In genomic region chr2:175593686-175594525, GRCh38 we compare ENCODE assay signal across 7 cellular contexts.
A peak's percentile ranks its signal among the peaks of the same experiment; 100 is the strongest.
DNase-seq lines count a peak whose midpoint lies in the region; ATAC-seq and TF ChIP-seq lines count a peak whose summit lies in the region.
"Not testable (repeated sequence)": the region's sequence is repeated elsewhere in the genome, so short reads cannot be mapped to it uniquely, and the experiment has no call there.

No MANE protein-coding gene starts in this region.

- peak overlapping the region; percentile 15; the same call in 1 of the 2 replicates for H3K27ac ChIP-seq in GM23338 (ENCODE audit: low read depth)
- H3K27ac ChIP-seq in endodermal cell (ENCODE audit: low read depth, low read length); rectal smooth muscle tissue (ENCODE audit: low read depth, low read length): not testable (repeated sequence)

- not testable (repeated sequence) for H3K36me3 ChIP-seq in GM23338 (ENCODE audit: insufficient read depth); endodermal cell (ENCODE audit: control insufficient read depth, insufficient read depth, low read length); iPS-15b (ENCODE audit: control insufficient read depth, insufficient read depth, low read length); rectal smooth muscle tissue (ENCODE audit: control insufficient read depth, insufficient read depth, low read length)

- not testable (repeated sequence) for H4K20me1 ChIP-seq in GM23338 (replicated peaks; ENCODE audit: insufficient read depth)

- peak overlapping the region; percentile 64 for H3K4me3 Mint-ChIP-seq in GM23338
- H3K4me3 Mint-ChIP-seq in endodermal cell = peak overlapping the region; percentile 84
- H3K4me3 Mint-ChIP-seq in nephron = peak overlapping the region; percentile 87 to 96 (median 93)

- H3K4me3 ChIP-seq in GM23338 (peak overlapping the region; percentile 52), endodermal cell (ENCODE audit: low read length) (peak overlapping the region; percentile 50), iPS-15b (ENCODE audit: low read depth, low read length) (peak overlapping the region; percentile 51), rectal smooth muscle tissue (ENCODE audit: low read length) (peak overlapping the region; percentile 21)

- H3K9me3 ChIP-seq in endodermal cell (ENCODE audit: control insufficient read depth, low read length); iPS-15b (ENCODE audit: control insufficient read depth, insufficient read depth, low read length): not testable (repeated sequence)

- H3K9me3 Mint-ChIP-seq in GM23338, nephron: not testable (repeated sequence)
- H3K9me3 Mint-ChIP-seq in endodermal cell = peaks cover 20% of the 10 kb centered on the region

- not testable (repeated sequence) for H2AFZ ChIP-seq in GM23338

- H3K79me2 ChIP-seq in GM23338 (replicated peaks; ENCODE audit: insufficient read depth) = not testable (repeated sequence)

- not testable (repeated sequence) for H3K9me2 ChIP-seq in GM23338 (ENCODE audit: insufficient read depth)

- H3K9ac ChIP-seq in endodermal cell (ENCODE audit: extremely low read depth, low read length, poor library complexity, severe bottlenecking); iPS-15b (ENCODE audit: low read depth, low read length); rectal smooth muscle tissue (ENCODE audit: low read length): not testable (repeated sequence)

- H3F3A ChIP-seq in GM23338 (replicated peaks; ENCODE audit: low read depth) = not testable (repeated sequence)

- not testable (repeated sequence) for H3K27me3 Mint-ChIP-seq in GM23338 (ENCODE audit: insufficient read depth, low read depth, poor library complexity); endodermal cell (ENCODE audit: insufficient read depth); nephron (ENCODE audit: low read depth)

- H3K27me3 ChIP-seq in GM23338 (ENCODE audit: insufficient read depth); endodermal cell (ENCODE audit: control insufficient read depth, insufficient read depth, low read length, poor library complexity, severe bottlenecking); iPS-15b (ENCODE audit: control insufficient read depth, insufficient read depth, low read length); rectal smooth muscle tissue (ENCODE audit: control insufficient read depth, insufficient read depth, low read length): not testable (repeated sequence)

- H3K4me2 ChIP-seq in GM23338 = peak overlapping the region; percentile 22

- H3K36me3 Mint-ChIP-seq in GM23338 (ENCODE audit: low read depth); endodermal cell (ENCODE audit: low read depth); nephron (ENCODE audit: low read depth): not testable (repeated sequence)

- not testable (repeated sequence) for ATAC-seq in GM23338

- not testable (repeated sequence) for TF ChIP-seq CTCF in GM23338 (conservative IDR thresholded peaks at IDR 0.05; ENCODE audit: low read depth in 2 of 2); endodermal cell (conservative IDR thresholded peaks at IDR 0.05); nephron (IDR thresholded peaks at IDR 0.05; ENCODE audit: unreplicated experiment in 3 of 3)

- H3K4me1 Mint-ChIP-seq in GM23338 = peaks cover 14% of the 10 kb centered on the region; the same call in 2 of the 3 replicates
- not testable (repeated sequence) for H3K4me1 Mint-ChIP-seq in endodermal cell, nephron

- 66 to 88% methylated on average over 8 to 31 of the region's 32 CpGs for WGBS in endodermal cell (ENCODE audit: insufficient coverage in 1 of 2, insufficient read length in 1 of 2), 2 experiments

- H3K27ac Mint-ChIP-seq in GM23338 (peak overlapping the region; percentile 92; the same call in 1 of the 2 replicates), endodermal cell (peak overlapping the region; percentile 99), nephron (peak overlapping the region; percentile 84 to 91 (median 88))

- DNase-seq in GM23338 (ENCODE audit: low spot score) = not testable (repeated sequence)
- peak; percentile 4 for DNase-seq in NCI-H146 (lab: John Stamatoyannopoulos, UW)
- DNase-seq in SW480 (ENCODE audit: low spot score) = peak; percentile 20
- peak; percentile 68 for DNase-seq in endodermal cell

- H3K4me1 ChIP-seq in GM23338 (ENCODE audit: insufficient read depth) = peaks cover 18% of the 10 kb centered on the region
- not testable (repeated sequence) for H3K4me1 ChIP-seq in endodermal cell (ENCODE audit: control insufficient read depth, insufficient read depth, low read length); iPS-15b (ENCODE audit: control insufficient read depth, insufficient read depth, low read length); rectal smooth muscle tissue (ENCODE audit: control insufficient read depth, insufficient read depth, low read length)
